10 cellular contexts compared by ENCODE assay signal in genomic region chr17:55769625-55770000, GRCh38. TPM values are rescaled to one million over a fixed set of nuclear protein-coding genes. Genes with fewer than 3 reads are reported as not detected.
A peak's percentile ranks its signal among the peaks of the same experiment; 100 is the strongest.
DNase-seq lines count a peak whose midpoint lies in the region; ATAC-seq, FAIRE-seq and TF ChIP-seq lines count a peak whose summit lies in the region.
"Had no signal": no experiment of that assay in that cellular context is flagged by ENCODE, and none has a peak within 500 bp of the region (broad histone marks: within the 10 kb centered on the region; RNA-seq: fewer than 3 reads in every experiment).

No MANE protein-coding gene starts in this region.

- no peaks in the 10 kb centered on the region for H3K27me3 Mint-ChIP-seq in stimulated activated naive CD8-positive, alpha-beta T cell treated with anti-CD3 and anti-CD28 coated beads, Interleukin-15, amount 100 ng/mL, for 72 hours
- H3K27me3 Mint-ChIP-seq: central memory CD8-positive, alpha-beta T cell had no signal

- H3K4me1 ChIP-seq in lower lobe of right lung, result peaks cover 15% of the 10 kb centered on the region

- H3K27ac Mint-ChIP-seq in stimulated activated naive CD8-positive, alpha-beta T cell treated with anti-CD3 and anti-CD28 coated beads, Interleukin-15, amount 100 ng/mL, for 72 hours, result no peak overlapping the region
- H3K27ac Mint-ChIP-seq: CD8-positive, alpha-beta T cell had no signal

- H3K4me3 ChIP-seq in bronchial epithelial cell (ENCODE audit: low read depth, low read length), result no peak overlapping the region
- no peak overlapping the region for H3K4me3 ChIP-seq in lower lobe of right lung

- ATAC-seq in lower lobe of right lung, result no peak
- ATAC-seq in stimulated activated naive CD8-positive, alpha-beta T cell treated with anti-CD3 and anti-CD28 coated beads, Interleukin-15, amount 100 ng/mL, for 72 hours, result no peak
- ATAC-seq in GM18519 (IDR thresholded peaks at IDR 0.05; ENCODE audit: low FRiP score, unreplicated experiment), result no peak
- ATAC-seq: CD8-positive, alpha-beta T cell had no signal

- no peaks in the 10 kb centered on the region for H3K9me3 Mint-ChIP-seq in stimulated activated naive CD8-positive, alpha-beta T cell treated with anti-CD3 and anti-CD28 coated beads, Interleukin-15, amount 100 ng/mL, for 72 hours
- H3K9me3 Mint-ChIP-seq: CD8-positive, alpha-beta T cell; central memory CD8-positive, alpha-beta T cell had no signal

- H3K27ac ChIP-seq in lower lobe of right lung, result peak overlapping the region; percentile 32

- H3K4me3 Mint-ChIP-seq in stimulated activated naive CD8-positive, alpha-beta T cell treated with anti-CD3 and anti-CD28 coated beads, Interleukin-15, amount 100 ng/mL, for 72 hours, result no peak overlapping the region
- H3K4me3 Mint-ChIP-seq: CD8-positive, alpha-beta T cell; central memory CD8-positive, alpha-beta T cell had no signal

- in situ Hi-C loops in ACHN (cut with HindIII; ENCODE audit: low pct_ligation_motif_present, low pct_unique_long_range_greater_than_20kb, low sequenced_read_pairs), result no loop called here

- no peaks in the 10 kb centered on the region for H3K4me1 Mint-ChIP-seq in stimulated activated naive CD8-positive, alpha-beta T cell treated with anti-CD3 and anti-CD28 coated beads, Interleukin-15, amount 100 ng/mL, for 72 hours
- H3K4me1 Mint-ChIP-seq: central memory CD8-positive, alpha-beta T cell had no signal

- H3K9me3 ChIP-seq in lower lobe of right lung, result no peaks in the 10 kb centered on the region

- no peak for FAIRE-seq in bronchial epithelial cell (lab: Jason Lieb, UNC)

- peak; percentile 7 for DNase-seq in ACHN
- DNase-seq in HT1080 (ENCODE audit: low read depth), result peak; percentile 18
- DNase-seq in bronchial epithelial cell (ENCODE audit: low read depth), result peak; percentile 85
- DNase-seq in lower lobe of right lung, result no peak
- DNase-seq in NCI-H526 treated with DMSO at 0.1 percent for 48 hours (lab: John Stamatoyannopoulos, UW), result no peak
- DNase-seq in stimulated activated naive CD8-positive, alpha-beta T cell treated with anti-CD3 and anti-CD28 coated beads, Interleukin-15, amount 100 ng/mL, for 72 hours, result no peak
- no peak for DNase-seq in UCSD-AML1 (lab: John Stamatoyannopoulos, UW; ENCODE audit: unreplicated experiment)
- DNase-seq: CD8-positive, alpha-beta T cell had no signal

- TF ChIP-seq CTCF in bronchial epithelial cell (IDR thresholded peaks at IDR 0.05; ENCODE audit: insufficient read depth, low read length, severe bottlenecking), result no peak
- no peak for TF ChIP-seq CTCF in lower lobe of right lung (IDR thresholded peaks at IDR 0.05)

- H3K36me3 ChIP-seq in bronchial epithelial cell (ENCODE audit: control insufficient read depth, insufficient read depth, low read length) (peaks cover 4% of the 10 kb centered on the region), lower lobe of right lung (peaks cover 62% of the 10 kb centered on the region)

- intact Hi-C loops in lower lobe of right lung (cut with DNase I), result no loop called here

- H3K27me3 ChIP-seq in bronchial epithelial cell (ENCODE audit: control insufficient read depth, insufficient read depth, low read length) (no peaks in the 10 kb centered on the region), lower lobe of right lung (ENCODE audit: low read depth) (no peaks in the 10 kb centered on the region)

RNA-seq across cellular contexts. Expression of gene PCTP, which starts 18.8 kb away (rescaled TPM):
- total RNA-seq in HT1080 (2014; rRNA removed; shearing (Covaris generic)), result 7.9 and 8.1 TPM in 2 replicates
- polyA plus RNA-seq in HT1080 (2015; cell fraction: cytosol; rRNA removed), result 11.0 and 11.3 TPM in 2 replicates
- 7.0 and 9.0 TPM in 2 replicates for polyA plus RNA-seq in HT1080 (2015; cell fraction: nucleus; rRNA removed)
- total RNA-seq in bronchial epithelial cell (8.4 and 13.6 TPM in 2 replicates), lower lobe of right lung (28.1 TPM)

RNA-seq across cellular contexts. Expression of gene TMEM100, which starts 46.9 kb away (rescaled TPM):
- total RNA-seq in HT1080 (2014; rRNA removed; shearing (Covaris generic)), result 0.40 and 0.82 TPM in 2 replicates
- polyA plus RNA-seq in HT1080 (2015; cell fraction: cytosol; rRNA removed), result not detected in 2 replicates
- polyA plus RNA-seq in HT1080 (2015; cell fraction: nucleus; rRNA removed), result 0.07 TPM in 1 of 2 replicates, not detected in the other
- total RNA-seq in bronchial epithelial cell (not detected in 2 replicates), lower lobe of right lung (443 TPM)
- total RNA-seq: CD8-positive, alpha-beta T cell had no signal

Comparison
In these comparisons a context has a peak if more than half of its experiments do, and no peak if none do; other contexts are left out.
1. DNase-seq: peak in ACHN (single experiment), HT1080 (single experiment) and bronchial epithelial cell (single experiment); none in lower lobe of right lung (single experiment), NCI-H526 treated with DMSO at 0.1 percent for 48 hours (single experiment), stimulated activated naive CD8-positive, alpha-beta T cell treated with anti-CD3 and anti-CD28 coated beads, Interleukin-15, amount 100 ng/mL, for 72 hours (0 of 2) and UCSD-AML1 (single experiment).
2. RNA of gene TMEM100, which starts 46.9 kb away (total RNA-seq): 443 TPM in lower lobe of right lung (single experiment); 0.40 to 0.82 TPM in HT1080 and not detected in bronchial epithelial cell; every median in the first group is over 100 times any median in the second.